ENCODE assay signal across 11 cellular contexts in the genomic region with DNA sequence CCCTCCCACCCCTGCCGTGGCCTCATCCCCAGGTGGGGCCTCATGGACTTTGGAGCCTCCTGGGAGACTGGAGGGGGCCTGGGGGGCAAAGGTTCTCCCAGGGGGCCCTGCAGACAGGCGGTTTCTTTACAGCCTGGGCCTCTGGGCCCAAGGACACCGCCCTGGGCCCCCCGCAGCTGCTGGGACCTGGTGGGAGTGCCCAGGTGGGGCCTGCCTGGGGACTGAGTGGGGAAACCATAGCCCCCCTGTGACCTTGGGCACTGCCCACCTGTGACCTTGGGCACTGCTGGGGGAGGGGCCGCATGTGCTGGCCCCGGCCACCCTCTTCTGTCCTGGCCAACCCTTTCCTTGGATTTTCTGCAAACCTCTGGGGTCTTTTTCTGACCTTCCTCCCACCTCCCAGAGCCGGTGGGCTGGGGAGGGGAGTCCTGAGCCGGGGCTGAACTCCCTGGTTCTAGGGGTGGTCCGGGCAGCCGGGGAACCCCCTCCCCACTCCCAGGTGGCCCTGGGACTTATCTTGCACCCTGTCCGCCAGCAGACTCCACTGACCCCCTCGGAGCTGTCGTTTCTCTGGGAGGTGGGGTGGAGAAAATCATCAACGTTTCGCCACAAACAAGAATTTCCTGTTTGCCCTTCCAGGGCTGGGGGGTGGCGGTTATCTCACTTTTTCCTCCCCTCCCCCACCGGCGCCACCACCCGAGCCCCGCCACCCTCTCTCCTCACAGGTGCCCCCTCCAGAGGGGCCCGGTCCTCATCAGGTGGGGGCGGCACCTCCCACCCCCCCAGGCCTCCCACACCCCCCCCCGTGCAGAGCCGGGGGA. TPM values are rescaled to one million over a fixed set of nuclear protein-coding genes. Genes with fewer than 3 reads are reported as not detected.
A peak's percentile ranks its signal among the peaks of the same experiment; 100 is the strongest.
DNase-seq lines count a peak whose midpoint lies in the region; ATAC-seq, FAIRE-seq and TF ChIP-seq lines count a peak whose summit lies in the region.
"Had no signal": no experiment of that assay in that cellular context is flagged by ENCODE, and none has a peak within 500 bp of the region (broad histone marks: within the 10 kb centered on the region; RNA-seq: fewer than 3 reads in every experiment).

No MANE protein-coding gene starts in this region.

- no peaks in the 10 kb centered on the region for H3K27me3 ChIP-seq in A673 (replicated peaks; ENCODE audit: insufficient read depth, low read depth, low read length, poor library complexity)
- no peaks in the 10 kb centered on the region for H3K27me3 ChIP-seq in lower lobe of right lung (ENCODE audit: low read depth)
- H3K27me3 ChIP-seq: heart left ventricle had no signal

- peak overlapping the region; percentile 41 for H3K4me3 Mint-ChIP-seq in WTC11

- peaks cover 18% of the 10 kb centered on the region for H3K4me1 ChIP-seq in A673 (ENCODE audit: insufficient read depth, low read length, poor library complexity, severe bottlenecking)
- peaks cover 31% of the 10 kb centered on the region for H3K4me1 ChIP-seq in lower lobe of right lung

- H3K4me1 Mint-ChIP-seq in WTC11: peaks cover 27% of the 10 kb centered on the region

- no peaks in the 10 kb centered on the region for H3K36me3 Mint-ChIP-seq in WTC11

- FAIRE-seq in GM19239 (lab: Jason Lieb, UNC) (peak; percentile 78), frontal cortex (lab: Jason Lieb, UNC) (no peak)

- no peaks in the 10 kb centered on the region for H3K27me3 Mint-ChIP-seq in WTC11 (ENCODE audit: low read depth)

- no peak overlapping the region for H3K4me3 ChIP-seq in A673 (ENCODE audit: low read depth, low read length, poor library complexity, severe bottlenecking)
- H3K4me3 ChIP-seq in lower lobe of right lung: peak overlapping the region; percentile 20

- ATAC-seq in WTC11 (no peak; the same call in 1 of the 2 replicates), lower lobe of right lung (peak; percentile 8 to 14), GM19463 (IDR thresholded peaks at IDR 0.05; ENCODE audit: unreplicated experiment) (no peak)
- ATAC-seq: heart left ventricle had no signal

- no TSS peak for BruUV-seq in A673 (replicated peaks; lab: Mats Ljungman, UMichigan)

- H3K27ac Mint-ChIP-seq in WTC11: peak overlapping the region; percentile 78; the same call in 1 of the 2 replicates

- CTCF ChIA-PET in A673 (lab: Charles Lee): no interaction called here
- CTCF ChIA-PET in WTC11 (lab: Charles Lee): interaction anchor here (1.6 kb wide), 1 partner anchor 18 kb away, joined by 4 read pairs; no protein-coding TSS in a partner anchor

- no peaks in the 10 kb centered on the region for H3K9me3 Mint-ChIP-seq in WTC11

- TF ChIP-seq CTCF in A673 (conservative IDR thresholded peaks at IDR 0.05; ENCODE audit: low read depth, low read length) (no peak), WTC11 (IDR thresholded peaks at IDR 0.05) (no peak), lower lobe of right lung (IDR thresholded peaks at IDR 0.05) (no peak)

- H3K36me3 ChIP-seq in A673 (ENCODE audit: insufficient read depth, low read length, poor library complexity, severe bottlenecking): no peaks in the 10 kb centered on the region
- no peaks in the 10 kb centered on the region for H3K36me3 ChIP-seq in lower lobe of right lung

- H3K27ac ChIP-seq in A673 (ENCODE audit: low read depth, low read length, poor library complexity, severe bottlenecking) (peak overlapping the region; percentile 57), lower lobe of right lung (peak overlapping the region; percentile 15)
- H3K27ac ChIP-seq: heart left ventricle had no signal

- intact Hi-C loops in A673 (cut with micrococcal nuclease; ENCODE audit: unreplicated experiment) (no loop called here), lower lobe of right lung (cut with DNase I) (no loop called here)

- POLR2A ChIA-PET in A673 (lab: Charles Lee; ENCODE audit: low non-redundant PET) (no interaction called here), WTC11 (lab: Charles Lee) (no interaction called here)

- DNase-seq in A673 (ENCODE audit: low spot score) (no peak), GM19239 (ENCODE audit: insufficient read length, low spot score) (no peak), WTC11 (ENCODE audit: low spot score) (no peak), lower lobe of right lung (no peak), A172 (ENCODE audit: low spot score) (no peak), frontal cortex (ENCODE audit: low spot score in 2 of 2) (no peak)
- no peak for DNase-seq in activated CD4-positive, alpha-beta T cell treated with anti-CD3 and anti-CD28 coated beads for 4 hours
- DNase-seq: aorta, heart left ventricle had no signal

- H3K9me3 ChIP-seq in A673 (ENCODE audit: low read depth, low read length, poor library complexity, severe bottlenecking) (no peaks in the 10 kb centered on the region), lower lobe of right lung (no peaks in the 10 kb centered on the region)
- H3K9me3 ChIP-seq: heart left ventricle had no signal

TF ChIP-seq in WTC11, 78 proteins besides CTCF, POLR2A, EP300 and RAD21:
- TF ChIP-seq ELF4 (CRISPR knock-in tag; IDR thresholded peaks at IDR 0.05; ENCODE audit: low read depth) (no peak), ZNF671 (CRISPR knock-in tag; IDR thresholded peaks at IDR 0.05) (no peak), RELA (CRISPR knock-in tag; IDR thresholded peaks at IDR 0.05; ENCODE audit: borderline replicate concordance) (no peak), ESRRA (CRISPR knock-in tag; IDR thresholded peaks at IDR 0.05; ENCODE audit: borderline replicate concordance) (peak; percentile 80; the same call in 1 of the 2 replicates)
TF ChIP-seq in WTC11: peak in this region for 1.

RNA-seq across cellular contexts. Expression of a gene that starts 27.1 kb away (rescaled TPM):
- total RNA-seq in A673 (2021) (19.6 and 26.3 TPM in 2 replicates), WTC11 (2021) (102 to 116 TPM (median 113 TPM) in 3 replicates), lower lobe of right lung (16.9 TPM), frontal cortex (2.4 TPM)
- total RNA-seq in A172 (2014; rRNA removed; shearing (Covaris generic)): 2.4 and 4.4 TPM in 2 replicates

RNA-seq across cellular contexts. Expression of a gene that starts 31.3 kb away (rescaled TPM):
- total RNA-seq in A673 (2021) (109 and 116 TPM in 2 replicates), WTC11 (2021) (140 to 147 TPM (median 146 TPM) in 3 replicates), lower lobe of right lung (29.2 TPM), frontal cortex (45.7 TPM)
- total RNA-seq in A172 (2014; rRNA removed; shearing (Covaris generic)): 41.8 and 42.6 TPM in 2 replicates

RNA-seq across cellular contexts. Expression of a gene that starts 35.8 kb away (rescaled TPM):
- 0.20 TPM in 1 of 2 replicates, not detected in the other for total RNA-seq in A673 (2021)
- 2.9 to 4.4 TPM (median 3.6 TPM) in 3 replicates for total RNA-seq in WTC11 (2021)
- not detected for total RNA-seq in lower lobe of right lung
- not detected in 2 replicates for total RNA-seq in A172 (2014; rRNA removed; shearing (Covaris generic))
- 0.41 TPM for total RNA-seq in frontal cortex
- total RNA-seq: aorta, heart left ventricle, NCI-H460 had no signal

RNA-seq across cellular contexts. Expression of a gene that starts 39.9 kb away (rescaled TPM):
- 39.3 and 45.5 TPM in 2 replicates for total RNA-seq in A673 (2021)
- total RNA-seq in WTC11 (2021): 85.5 to 99.5 TPM (median 88.3 TPM) in 3 replicates
- total RNA-seq in lower lobe of right lung: 46.0 TPM
- 23.0 and 29.7 TPM in 2 replicates for total RNA-seq in A172 (2014; rRNA removed; shearing (Covaris generic))
- total RNA-seq in frontal cortex: 26.5 TPM

RNA-seq across cellular contexts. Expression of a gene that starts 47.3 kb away (rescaled TPM):
- not detected in 2 replicates for total RNA-seq in A673 (2021)
- 1.9 to 2.5 TPM (median 2.4 TPM) in 3 replicates for total RNA-seq in WTC11 (2021)
- total RNA-seq in lower lobe of right lung: 3.0 TPM
- 0.38 TPM in 1 of 2 replicates, not detected in the other for total RNA-seq in A172 (2014; rRNA removed; shearing (Covaris generic))
- total RNA-seq in frontal cortex: under 0.01 TPM
- total RNA-seq: NCI-H460 had no signal

Comparison
In these comparisons a context has a peak if more than half of its experiments do, and no peak if none do; other contexts are left out.
1. ATAC-seq: peak in lower lobe of right lung (2 of 2); none in WTC11 (single experiment) and GM19463 (single experiment).